Comparison of ENCODE assay signal across 8 cellular contexts in genomic region chr16:30535777-30536190, GRCh38. TPM values are rescaled to one million over a fixed set of nuclear protein-coding genes. Genes with fewer than 3 reads are reported as not detected.
DNase-seq lines count a peak whose midpoint lies in the region; ATAC-seq and TF ChIP-seq lines count a peak whose summit lies in the region.

No MANE protein-coding gene starts in this region.

- no peaks in the 10 kb centered on the region for H3K9me3 Mint-ChIP-seq in T-cell

- peak overlapping the region; percentile 95 to 99 for H3K27ac Mint-ChIP-seq in T-cell

- peak; percentile 60 to 65 (median 62) for ATAC-seq in T-cell (replicated peaks in 1 of 4)
- ATAC-seq in HG03457 (IDR thresholded peaks at IDR 0.05; ENCODE audit: unreplicated experiment): no peak

- no peaks in the 10 kb centered on the region for H3K9me3 ChIP-seq in MG63

- no peaks in the 10 kb centered on the region for H3K27me3 Mint-ChIP-seq in T-cell

- no peaks in the 10 kb centered on the region for H3K27me3 ChIP-seq in MG63

- peak overlapping the region; percentile 92 to 100 (median 97) for H3K4me3 Mint-ChIP-seq in T-cell

- CTCF ChIA-PET in T-cell (lab: Charles Lee): interaction anchor here (0.5 to 3.7 kb wide), 17 partner anchors 16 to 126 kb away, joined by 3 to 46 read pairs (median 5); partner anchors contain the start of genes DCTPP1 (in 2 of the 2), ZNF688 (in 1 of the 2), ZNF689 (in 1 of the 2) and ZNF764 (in 1 of the 2)

- peaks cover 31% of the 10 kb centered on the region for H3K36me3 ChIP-seq in MG63

- H3K4me3 ChIP-seq in MG63 (peak overlapping the region; percentile 68), iPS-11a (ENCODE audit: low read depth, low read length) (peak overlapping the region; percentile 70), skeletal muscle cell (ENCODE audit: low read depth, low read length) (peak overlapping the region; percentile 64)

- H3K36me3 Mint-ChIP-seq in T-cell: peaks cover 3% of the 10 kb centered on the region

- POLR2A ChIA-PET in T-cell (lab: Charles Lee): interaction anchor here (0.6 to 2.1 kb wide), 6 partner anchors 16 to 121 kb away, joined by 3 to 11 read pairs (median 6); partner anchors contain the start of gene ZNF688 (in 1 of the 2)

- H3K4me1 Mint-ChIP-seq in T-cell: peaks cover 29 to 34% (median 30%) of the 10 kb centered on the region in 3 donors

- DNase-seq in AML-193 (lab: John Stamatoyannopoulos, UW): peak; percentile 65 to 69
- DNase-seq in MG63: peak; percentile 84
- DNase-seq in T-cell: peak in 29 of 34 experiments; percentile 28 to 64 (median 44)
- DNase-seq in astrocyte of the hippocampus (ENCODE audit: low read depth, low spot score): peak; percentile 77
- peak; percentile 25 for DNase-seq in skeletal muscle cell (ENCODE audit: low read depth)

- TF ChIP-seq POLR2A in GM19193 (IDR thresholded peaks at IDR 0.05; ENCODE audit: extremely low read depth, insufficient read depth, insufficient read length): peak; percentile 49

RNA-seq across cellular contexts. Expression of gene ZNF747, which starts 1.1 kb away (rescaled TPM):
- 11.8 and 27.9 TPM in 2 replicates for total RNA-seq in MG63 (2014; rRNA removed; shearing (Covaris generic); ENCODE audit: low replicate concordance)
- 10 to 100 TPM in 3 of 5 donors, 1 to 10 TPM in 2; 6.8 to 17.4 (median 14.2) TPM for total RNA-seq in T-cell

RNA-seq across cellular contexts. Expression of gene ZNF768, which starts 9.4 kb away (rescaled TPM):
- total RNA-seq in MG63 (2014; rRNA removed; shearing (Covaris generic); ENCODE audit: low replicate concordance): 47.6 and 72.9 TPM in 2 replicates
- 1 to 10 TPM; 5.0 to 8.3 (median 7.2) TPM for total RNA-seq in T-cell

RNA-seq across cellular contexts. Expression of gene ZNF764, which starts 22.4 kb away (rescaled TPM):
- 2.0 and 6.8 TPM in 2 replicates for total RNA-seq in MG63 (2014; rRNA removed; shearing (Covaris generic); ENCODE audit: low replicate concordance)
- 10 to 100 TPM; 14.9 to 33.9 (median 27.3) TPM for total RNA-seq in T-cell

RNA-seq across cellular contexts. Expression of gene ZNF688, which starts 35.7 kb away (rescaled TPM):
- total RNA-seq in MG63 (2014; rRNA removed; shearing (Covaris generic); ENCODE audit: low replicate concordance): 4.0 TPM in 2 replicates
- total RNA-seq in T-cell: 10 to 100 TPM; 11.9 to 25.9 (median 20.7) TPM

RNA-seq across cellular contexts. Expression of gene ZNF785, which starts 49.7 kb away (rescaled TPM):
- 11.4 and 15.7 TPM in 2 replicates for total RNA-seq in MG63 (2014; rRNA removed; shearing (Covaris generic); ENCODE audit: low replicate concordance)
- total RNA-seq in T-cell: 10 to 100 TPM; 11.7 to 30.9 (median 26.6) TPM

Comparison
In these comparisons a context has a peak if more than half of its experiments do, and no peak if none do; other contexts are left out.
1. DNase-seq: peak in every context shown above with its lines; median percentile 84 in MG63; 77 in astrocyte of the hippocampus; 67 in AML-193; 44 in T-cell; 25 in skeletal muscle cell.